1 cellular context compared by ENCODE assay signal in genomic region chr14:23028800-23029199, GRCh38.
TF ChIP-seq lines count a peak whose summit lies in the region.

No MANE protein-coding gene starts in this region.

TF ChIP-seq in GM12878, 131 proteins besides CTCF, POLR2A, EP300 and RAD21:
- TF ChIP-seq MEF2A (IDR thresholded peaks at IDR 0.05; ENCODE audit: insufficient read depth, low read depth, low read length) (no peak), ZBTB40 (IDR thresholded peaks at IDR 0.05; ENCODE audit: borderline replicate concordance) (no peak), CBFB (IDR thresholded peaks at IDR 0.05; ENCODE audit: low read depth) (no peak), ELK1 (IDR thresholded peaks at IDR 0.05; ENCODE audit: low read depth, low read length) (no peak), ZBTB33 (IDR thresholded peaks at IDR 0.05) (0 out of 2 replicates have a peak, but pooled peaks have one; percentile 20), MAX (IDR thresholded peaks at IDR 0.05; ENCODE audit: low read depth, low read length) (no peak)
